9 cellular contexts compared by ENCODE assay signal in the genomic region with DNA sequence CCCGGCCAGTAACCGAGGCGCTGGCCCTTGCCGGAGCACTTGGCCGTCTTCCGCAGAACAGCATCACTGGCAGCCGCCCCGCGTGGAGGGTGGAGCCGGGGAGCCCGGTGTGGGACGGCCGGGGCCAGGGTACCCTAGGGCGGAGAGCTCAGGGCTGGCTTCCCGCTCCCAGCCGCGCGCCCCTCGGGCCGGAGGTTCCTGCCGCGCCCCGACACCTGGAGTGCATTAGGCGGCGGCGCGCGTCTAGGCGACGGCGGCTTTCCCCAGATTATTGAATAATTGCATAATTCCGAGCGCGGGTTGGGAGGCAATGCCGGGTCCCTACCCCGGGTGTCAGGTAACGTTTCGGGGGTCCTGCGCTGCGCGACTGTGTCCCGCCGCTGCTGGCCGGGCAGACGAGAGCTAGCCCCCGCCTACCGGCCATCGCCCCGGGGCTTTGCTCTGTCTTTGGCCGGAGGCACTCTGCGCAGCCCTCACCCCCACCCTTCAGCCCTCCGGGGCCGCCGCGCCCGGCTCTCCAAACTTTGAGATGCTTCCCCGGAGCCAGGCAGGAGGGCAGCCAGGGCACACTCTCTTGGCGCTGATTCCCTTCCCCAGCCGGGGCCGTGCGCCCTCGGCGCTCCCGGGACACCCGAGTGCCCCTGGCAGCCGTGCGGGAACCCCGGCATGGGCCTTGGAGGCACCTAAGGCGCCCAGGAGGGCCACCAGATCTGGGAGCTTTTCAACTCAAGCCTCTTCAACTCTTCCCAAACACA. TPM values are rescaled to one million over a fixed set of nuclear protein-coding genes. Genes with fewer than 3 reads are reported as not detected.
DNase-seq lines count a peak whose midpoint lies in the region; TF ChIP-seq lines count a peak whose summit lies in the region.
"Had no signal": no experiment of that assay in that cellular context is flagged by ENCODE, and none has a peak within 500 bp of the region (broad histone marks: within the 10 kb centered on the region; RNA-seq: fewer than 3 reads in every experiment).

No MANE protein-coding gene starts in this region.

- POLR2A ChIA-PET in AG04449 (lab: Yijun Ruan, JAX): interaction anchor here (0.8 to 3.7 kb wide), 12 partner anchors 9 to 388 kb away, joined by 3 to 22 read pairs (median 5); no protein-coding TSS in a partner anchor

- H3K36me3 Mint-ChIP-seq in nephron (ENCODE audit: low read depth): no peaks in the 10 kb centered on the region

- peak overlapping the region; percentile 96 for H3K4me3 ChIP-seq in AG04449 (ENCODE audit: low read depth, low read length)
- H3K4me3 ChIP-seq in fibroblast of the aortic adventitia (ENCODE audit: low read depth, low read length): peak overlapping the region; percentile 84

- peaks cover 35% of the 10 kb centered on the region for H3K4me1 Mint-ChIP-seq in nephron

- TF ChIP-seq CTCF in AG04449 (IDR thresholded peaks at IDR 0.05; ENCODE audit: insufficient read depth, low read length, missing control alignments) (no peak), fibroblast of the aortic adventitia (IDR thresholded peaks at IDR 0.05; ENCODE audit: insufficient read depth, low read length) (peak; percentile 29), nephron (IDR thresholded peaks at IDR 0.05; ENCODE audit: unreplicated experiment in 3 of 3) (no peak)

- CTCF ChIA-PET in AG04449 (lab: Yijun Ruan, JAX): interaction anchor here (1.1 to 9.6 kb wide), 10 partner anchors 11 to 444 kb away, joined by 3 to 78 read pairs (median 4); no protein-coding TSS in a partner anchor

- H3K9me3 Mint-ChIP-seq in nephron: no peaks in the 10 kb centered on the region

- peak overlapping the region; percentile 81 to 86 (median 86) for H3K4me3 Mint-ChIP-seq in nephron

- DNase-seq in AG04449 (ENCODE audit: low read depth, low spot score): no peak
- DNase-seq in NCI-H1105 treated with DMSO at 0.1 percent for 48 hours (lab: John Stamatoyannopoulos, UW): peak; percentile 11
- DNase-seq in fibroblast of the aortic adventitia (ENCODE audit: low read depth): peak; percentile 45
- no peak for DNase-seq in DMS114 treated with DMSO at 0.1 percent for 48 hours (lab: John Stamatoyannopoulos, UW; ENCODE audit: unreplicated experiment)
- DNase-seq in NCI-H2029 (lab: John Stamatoyannopoulos, UW): no peak
- no peak for DNase-seq in KG1 (lab: John Stamatoyannopoulos, UW)
- no peak for DNase-seq in activated naive CD4-positive, alpha-beta T cell (lab: John Stamatoyannopoulos, UW)
- DNase-seq: activated gamma-delta T cell had no signal

- H3K27ac Mint-ChIP-seq in nephron: no peak overlapping the region

- peaks cover 77% of the 10 kb centered on the region for H3K27me3 Mint-ChIP-seq in nephron (ENCODE audit: low read depth)

RNA-seq across cellular contexts. Expression of a gene that starts 0.7 kb away (rescaled TPM):
- 81.1 and 105 TPM in 2 replicates for total RNA-seq in fibroblast of the aortic adventitia (ENCODE audit: low replicate concordance)

Comparison
In these comparisons a context has a peak if more than half of its experiments do, and no peak if none do; other contexts are left out.
1. DNase-seq: peak in NCI-H1105 treated with DMSO at 0.1 percent for 48 hours (single experiment) and fibroblast of the aortic adventitia (single experiment); none in AG04449 (single experiment), DMS114 treated with DMSO at 0.1 percent for 48 hours (single experiment), NCI-H2029 (single experiment), KG1 (single experiment) and activated naive CD4-positive, alpha-beta T cell (0 of 4).